10 cellular contexts compared by ENCODE assay signal in genomic region chr3:194084284-194084683, GRCh38. TPM values are rescaled to one million over a fixed set of nuclear protein-coding genes. Genes with fewer than 3 reads are reported as not detected.
DNase-seq lines count a peak whose midpoint lies in the region; ATAC-seq and TF ChIP-seq lines count a peak whose summit lies in the region.
"Had no signal": no experiment of that assay in that cellular context is flagged by ENCODE, and none has a peak within 500 bp of the region (broad histone marks: within the 10 kb centered on the region; RNA-seq: fewer than 3 reads in every experiment).

No MANE protein-coding gene starts in this region.

- peaks cover 22% of the 10 kb centered on the region for H3K4me1 ChIP-seq in hepatocyte (ENCODE audit: insufficient read depth)

- no peaks in the 10 kb centered on the region for H3K27me3 ChIP-seq in hepatocyte

- in situ Hi-C loops in KBM-7 (cut with MboI; ENCODE audit: low pct_unique_long_range_greater_than_20kb, low sequenced_read_pairs): no loop called here

- CTCF ChIA-PET in activated CD8-positive, alpha-beta T cell treated with anti-CD3 and anti-CD28 coated beads for 36 hours (lab: Charles Lee): interaction anchor here (0.5 to 1.7 kb wide), 2 partner anchors 232 to 1043 kb away, joined by 3 to 8 read pairs; no protein-coding TSS in a partner anchor

- H3K36me3 Mint-ChIP-seq in activated CD8-positive, alpha-beta T cell treated with anti-CD3 and anti-CD28 coated beads for 36 hours (ENCODE audit: low read depth): no peaks in the 10 kb centered on the region
- H3K36me3 Mint-ChIP-seq in osteocyte (ENCODE audit: unreplicated experiment): no peaks in the 10 kb centered on the region

- intact Hi-C loops in activated CD8-positive, alpha-beta T cell treated with anti-CD3 and anti-CD28 coated beads for 36 hours (cut with micrococcal nuclease): no loop called here

- no peak overlapping the region for H2AFZ ChIP-seq in hepatocyte

- WGBS in hepatocyte (ENCODE audit: low lambda C conversion rate, missing lambda C conversion rate): 84% methylated on average over 5 of the region's 5 CpGs

- peaks cover 13% of the 10 kb centered on the region for H3K27me3 Mint-ChIP-seq in activated CD8-positive, alpha-beta T cell treated with anti-CD3 and anti-CD28 coated beads for 36 hours
- H3K27me3 Mint-ChIP-seq in osteocyte (ENCODE audit: unreplicated experiment): peaks cover 13% of the 10 kb centered on the region

- no peaks in the 10 kb centered on the region for H4K20me1 ChIP-seq in hepatocyte (ENCODE audit: insufficient read depth, poor library complexity, severe bottlenecking)

- no peaks in the 10 kb centered on the region for H3K79me2 ChIP-seq in hepatocyte

- H3K9me3 Mint-ChIP-seq in activated CD8-positive, alpha-beta T cell treated with anti-CD3 and anti-CD28 coated beads for 36 hours: no peaks in the 10 kb centered on the region
- H3K9me3 Mint-ChIP-seq in osteocyte (ENCODE audit: unreplicated experiment): no peaks in the 10 kb centered on the region

- no peak overlapping the region for H3K4me3 ChIP-seq in hepatocyte
- H3K4me3 ChIP-seq: lung had no signal

- peak; percentile 91 for ATAC-seq in GM18508 (IDR thresholded peaks at IDR 0.05; ENCODE audit: insufficient read depth, unreplicated experiment)
- peak; percentile 97 for ATAC-seq in GM19467 (IDR thresholded peaks at IDR 0.05; ENCODE audit: unreplicated experiment)
- peak; percentile 86 for ATAC-seq in HG03060 (IDR thresholded peaks at IDR 0.05; ENCODE audit: low read depth, unreplicated experiment)
- peak; percentile 74 for ATAC-seq in activated CD8-positive, alpha-beta T cell treated with anti-CD3 and anti-CD28 coated beads for 36 hours

- H3K4me2 ChIP-seq in hepatocyte: no peak overlapping the region

- H3K36me3 ChIP-seq in hepatocyte (replicated peaks; ENCODE audit: insufficient read depth, low read depth): no peaks in the 10 kb centered on the region

- H3K4me3 Mint-ChIP-seq in activated CD8-positive, alpha-beta T cell treated with anti-CD3 and anti-CD28 coated beads for 36 hours: no peak overlapping the region
- H3K4me3 Mint-ChIP-seq in osteocyte (ENCODE audit: unreplicated experiment): no peak overlapping the region

- no peak overlapping the region for H3K27ac ChIP-seq in hepatocyte

- no peak overlapping the region for H3K27ac Mint-ChIP-seq in activated CD8-positive, alpha-beta T cell treated with anti-CD3 and anti-CD28 coated beads for 36 hours
- H3K27ac Mint-ChIP-seq in osteocyte (ENCODE audit: unreplicated experiment): no peak overlapping the region

- H3K4me1 Mint-ChIP-seq in activated CD8-positive, alpha-beta T cell treated with anti-CD3 and anti-CD28 coated beads for 36 hours (ENCODE audit: low read depth): peaks cover 6% of the 10 kb centered on the region
- peaks cover 54% of the 10 kb centered on the region for H3K4me1 Mint-ChIP-seq in osteocyte (ENCODE audit: unreplicated experiment)

- DNase-seq in activated CD8-positive, alpha-beta T cell treated with anti-CD3 and anti-CD28 coated beads for 36 hours: peak; percentile 64
- DNase-seq in hepatocyte (ENCODE audit: low spot score): no peak
- no peak for DNase-seq in osteocyte (ENCODE audit: extremely low spot score, unreplicated experiment)
- no peak for DNase-seq in stimulated activated CD4-positive, alpha-beta T cell treated with anti-CD3 and anti-CD28 coated beads, Interleukin-2, amount 100 ng/mL, for 24 hours
- no peak for DNase-seq in KBM-7
- DNase-seq: NCI-H345 had no signal

- no peaks in the 10 kb centered on the region for H3K9me2 ChIP-seq in hepatocyte (replicated peaks; ENCODE audit: insufficient read depth)

- H3K9me3 ChIP-seq in hepatocyte (ENCODE audit: low read depth): no peaks in the 10 kb centered on the region

- POLR2A ChIA-PET in activated CD8-positive, alpha-beta T cell treated with anti-CD3 and anti-CD28 coated beads for 36 hours (lab: Charles Lee): interaction anchor here (0.6 kb wide), 1 partner anchor 212 kb away, joined by 4 read pairs; no protein-coding TSS in a partner anchor

- TF ChIP-seq CTCF in activated CD8-positive, alpha-beta T cell treated with anti-CD3 and anti-CD28 coated beads for 36 hours (IDR thresholded peaks at IDR 0.05): no peak
- no peak for TF ChIP-seq CTCF in hepatocyte (IDR thresholded peaks at IDR 0.05; ENCODE audit: poor library complexity)
- no peak for TF ChIP-seq CTCF in osteocyte (IDR thresholded peaks at IDR 0.05)

RNA-seq across cellular contexts. Expression of gene HES1, which starts 51.7 kb away (rescaled TPM):
- total RNA-seq in activated CD8-positive, alpha-beta T cell treated with anti-CD3 and anti-CD28 coated beads for 36 hours: not detected
- 132 and 136 TPM in 2 replicates for total RNA-seq in hepatocyte
- 131 and 142 TPM in 2 replicates for polyA plus RNA-seq in hepatocyte
- 41.0 and 51.6 TPM in 2 replicates for total RNA-seq in osteocyte

Comparison
In these comparisons a context has a peak if more than half of its experiments do, and no peak if none do; other contexts are left out.
1. RNA of gene HES1, which starts 51.7 kb away (total RNA-seq): 132 to 136 TPM in hepatocyte and 41.0 to 51.6 TPM in osteocyte; not detected in activated CD8-positive, alpha-beta T cell treated with anti-CD3 and anti-CD28 coated beads for 36 hours; every median in the first group is over 10 times any median in the second.
2. Peak in every context shown above with its lines, with median percentiles within 50 percentile points of each other: ATAC-seq.